19 cellular contexts compared by ENCODE assay signal in genomic region chr1:231385118-231385748, GRCh38. TPM values are rescaled to one million over a fixed set of nuclear protein-coding genes. Genes with fewer than 3 reads are reported as not detected.
DNase-seq lines count a peak whose midpoint lies in the region; ATAC-seq and TF ChIP-seq lines count a peak whose summit lies in the region.
"Had no signal": no experiment of that assay in that cellular context is flagged by ENCODE, and none has a peak within 500 bp of the region (broad histone marks: within the 10 kb centered on the region; RNA-seq: fewer than 3 reads in every experiment).

No MANE protein-coding gene starts in this region.

- POLR2A ChIA-PET in HEK293 (lab: Yijun Ruan, JAX), result interaction anchor here (1.7 kb wide), 1 partner anchor 35 kb away, joined by 3 read pairs; no protein-coding TSS in a partner anchor
- POLR2A ChIA-PET in CD8-positive, alpha-beta T cell (lab: Charles Lee), result no interaction called here

- no peak overlapping the region for H3K4me3 Mint-ChIP-seq in CD8-positive, alpha-beta T cell
- H3K4me3 Mint-ChIP-seq: activated CD4-positive, alpha-beta T cell treated with anti-CD3 and anti-CD28 coated beads, Interleukin-2, amount 10 ng/mL, durations not matched to agents 24 days and 14 days; activated T-helper 1 cell treated with anti-CD3 and anti-CD28 coated beads, Interleukin-12 subunit alpha, Interleukin-12 subunit beta, Interleukin-2, Interleukin-4 antibody, amounts not matched to agents 30 ng/mL and 10 ng/mL and 1 ng/mL, durations not matched to agents 14 hours and 24 hours and 36 hours had no signal

- H3K9me3 Mint-ChIP-seq in CD8-positive, alpha-beta T cell, result no peaks in the 10 kb centered on the region
- H3K9me3 Mint-ChIP-seq: activated CD4-positive, alpha-beta T cell treated with anti-CD3 and anti-CD28 coated beads, Interleukin-2, amount 10 ng/mL, durations not matched to agents 24 days and 14 days; activated naive CD4-positive, alpha-beta T cell treated with anti-CD3 and anti-CD28 coated beads, Interleukin-2, amount 50 U/mL, for 72 hours; activated T-helper 1 cell treated with anti-CD3 and anti-CD28 coated beads, Interleukin-12 subunit alpha, Interleukin-12 subunit beta, Interleukin-2, Interleukin-4 antibody, amounts not matched to agents 30 ng/mL and 10 ng/mL and 1 ng/mL, durations not matched to agents 14 hours and 24 hours and 36 hours had no signal

- H3K9me3 ChIP-seq in HEK293 (ENCODE audit: control insufficient read depth, insufficient read depth, low read depth, low read length) (no peaks in the 10 kb centered on the region), body of pancreas (no peaks in the 10 kb centered on the region), left lung (no peaks in the 10 kb centered on the region)
- no peaks in the 10 kb centered on the region for H3K9me3 ChIP-seq in CD8-positive, alpha-beta T cell (ENCODE audit: low read length)
- H3K9me3 ChIP-seq: ascending aorta had no signal

- H3K4me3 ChIP-seq in HEK293 (ENCODE audit: low read depth, low read length) (no peak overlapping the region), body of pancreas (no peak overlapping the region), left lung (no peak overlapping the region)
- H3K4me3 ChIP-seq in CD8-positive, alpha-beta T cell (ENCODE audit: low read depth, low read length), result no peak overlapping the region
- H3K4me3 ChIP-seq: ascending aorta had no signal

- CTCF ChIA-PET in HEK293 (lab: Yijun Ruan, JAX), result interaction anchor here (0.6 to 0.9 kb wide), 2 partner anchors 28 to 299 kb away, joined by 3 read pairs; no protein-coding TSS in a partner anchor
- CTCF ChIA-PET in CD8-positive, alpha-beta T cell (lab: Charles Lee), result no interaction called here

- intact Hi-C loops in body of pancreas (cut with DNase I), result no loop called here
- intact Hi-C loops in left lung (cut with DNase I), result no loop called here
- intact Hi-C loops in CD8-positive, alpha-beta T cell (cut with DNase I, micrococcal nuclease), result no loop called here

- 58 to 64% methylated on average over 3 of the region's 3 CpGs for WGBS in body of pancreas, 2 donors

- no peak overlapping the region for H3K27ac ChIP-seq in HEK293 (ENCODE audit: extremely low read depth, low read depth, low read length)
- H3K27ac ChIP-seq in body of pancreas, result peak overlapping the region; percentile 9 to 67 (median 24)
- H3K27ac ChIP-seq in left lung, result no peak overlapping the region
- H3K27ac ChIP-seq in CD8-positive, alpha-beta T cell (ENCODE audit: low read depth, low read length), result no peak overlapping the region
- H3K27ac ChIP-seq: ascending aorta had no signal

- peaks cover 38% of the 10 kb centered on the region for H3K4me1 Mint-ChIP-seq in CD8-positive, alpha-beta T cell (ENCODE audit: low read depth)

- no peak for TF ChIP-seq POLR2A in body of pancreas (IDR thresholded peaks at IDR 0.05)

- no peaks in the 10 kb centered on the region for H3K4me1 ChIP-seq in HEK293 (ENCODE audit: control insufficient read depth, insufficient read depth, low read length)
- peaks cover 63% of the 10 kb centered on the region for H3K4me1 ChIP-seq in body of pancreas
- H3K4me1 ChIP-seq in left lung, result peaks cover 0 to 33% of the 10 kb centered on the region in 2 donors
- no peaks in the 10 kb centered on the region for H3K4me1 ChIP-seq in CD8-positive, alpha-beta T cell (ENCODE audit: insufficient read depth, low read length)

- H3K27me3 ChIP-seq in body of pancreas, result no peaks in the 10 kb centered on the region
- H3K27me3 ChIP-seq in left lung, result no peaks in the 10 kb centered on the region
- no peaks in the 10 kb centered on the region for H3K27me3 ChIP-seq in CD8-positive, alpha-beta T cell (ENCODE audit: insufficient read depth, low read length)
- H3K27me3 ChIP-seq: ascending aorta had no signal

- ATAC-seq in body of pancreas (peak; percentile 83), left lung (peak; percentile 70), HG03520 (IDR thresholded peaks at IDR 0.05; ENCODE audit: unreplicated experiment) (no peak)
- ATAC-seq in CD8-positive, alpha-beta T cell, result no peak
- ATAC-seq: activated naive CD4-positive, alpha-beta T cell treated with anti-CD3 and anti-CD28 coated beads, Interleukin-2, amount 50 U/mL, for 72 hours had no signal

- no peaks in the 10 kb centered on the region; a peak in 1 of 3 replicates for H3K36me3 ChIP-seq in HEK293 (ENCODE audit: control insufficient read depth in 2 of 2, insufficient read depth in 1 of 2, low read length in 2 of 2)
- no peaks in the 10 kb centered on the region for H3K36me3 ChIP-seq in body of pancreas (replicated peaks in 1 of 2; ENCODE audit: insufficient read depth in 1 of 2, low read depth in 2 of 2)
- H3K36me3 ChIP-seq in left lung, result no peaks in the 10 kb centered on the region
- no peaks in the 10 kb centered on the region for H3K36me3 ChIP-seq in CD8-positive, alpha-beta T cell (ENCODE audit: insufficient read depth, low read length)
- H3K36me3 ChIP-seq: ascending aorta had no signal

- H3K36me3 Mint-ChIP-seq in CD8-positive, alpha-beta T cell, result peaks cover 10% of the 10 kb centered on the region

- no peak for TF ChIP-seq CTCF in HEK293 (tag by site-specific recombination; IDR thresholded peaks at IDR 0.05)
- TF ChIP-seq CTCF in body of pancreas (IDR thresholded peaks at IDR 0.05), result no peak
- no peak for TF ChIP-seq CTCF in left lung (IDR thresholded peaks at IDR 0.05)
- TF ChIP-seq CTCF in CD8-positive, alpha-beta T cell (IDR thresholded peaks at IDR 0.05), result no peak

- DNase-seq in A172 (ENCODE audit: low spot score) (peak; percentile 24), body of pancreas (peak; percentile 30 to 74 (median 57)), left lung (no peak), AG08396 (ENCODE audit: low spot score) (no peak)
- no peak for DNase-seq in CD8-positive, alpha-beta T cell
- DNase-seq in activated CD4-positive, CD25-positive, alpha-beta regulatory T cell treated with anti-CD3 and anti-CD28 coated beads, Interleukin-2, amount 50 U/mL, for 72 hours, result no peak
- DNase-seq: activated CD4-positive, alpha-beta T cell treated with anti-CD3 and anti-CD28 coated beads, Interleukin-2, amount 10 ng/mL, durations not matched to agents 24 days and 14 days; COR-L47; glutamatergic neuron; MM.1S; NCI-H1436; NCI-H69; SIG-M5 had no signal

- no peaks in the 10 kb centered on the region for H3K27me3 Mint-ChIP-seq in CD8-positive, alpha-beta T cell (ENCODE audit: low read depth)
- H3K27me3 Mint-ChIP-seq: activated CD4-positive, alpha-beta T cell treated with anti-CD3 and anti-CD28 coated beads, Interleukin-2, amount 10 ng/mL, durations not matched to agents 24 days and 14 days; progenitor cell of endocrine pancreas had no signal

- H3K27ac Mint-ChIP-seq in CD8-positive, alpha-beta T cell, result no peak overlapping the region
- H3K27ac Mint-ChIP-seq: activated CD4-positive, alpha-beta T cell treated with anti-CD3 and anti-CD28 coated beads, Interleukin-2, amount 10 ng/mL, durations not matched to agents 24 days and 14 days; activated naive CD4-positive, alpha-beta T cell treated with anti-CD3 and anti-CD28 coated beads, Interleukin-2, amount 50 U/mL, for 72 hours; activated T-helper 1 cell treated with anti-CD3 and anti-CD28 coated beads, Interleukin-12 subunit alpha, Interleukin-12 subunit beta, Interleukin-2, Interleukin-4 antibody, amounts not matched to agents 30 ng/mL and 10 ng/mL and 1 ng/mL, durations not matched to agents 14 hours and 24 hours and 36 hours; progenitor cell of endocrine pancreas had no signal

TF ChIP-seq in HEK293, 187 proteins besides CTCF, POLR2A, EP300 and RAD21:
- TF ChIP-seq ZNF785 (tag by site-specific recombination; IDR thresholded peaks at IDR 0.05) (no peak), HIC1 (tag by site-specific recombination; IDR thresholded peaks at IDR 0.05) (0 out of 2 replicates have a peak, but pooled peaks have one; percentile 34), ZNF600 (tag by site-specific recombination; IDR thresholded peaks at IDR 0.05) (peak; percentile 74), ZEB2 (tag by site-specific recombination; IDR thresholded peaks at IDR 0.05) (0 out of 2 replicates have a peak, but pooled peaks have one; percentile 26), ZNF366 (tag by site-specific recombination; conservative IDR thresholded peaks at IDR 0.05) (0 out of 2 replicates have a peak, but pooled peaks have one; percentile 17)

RNA-seq across cellular contexts. Expression of gene EGLN1, which starts 36.9 kb away (rescaled TPM):
- 43.6 and 57.8 TPM in 2 replicates for total RNA-seq in A172 (2014; rRNA removed; shearing (Covaris generic))
- 10 to 100 TPM; 37.6 to 42.2 TPM for total RNA-seq in body of pancreas
- total RNA-seq in left lung, result 10 to 100 TPM; 19.4 to 25.2 TPM
- total RNA-seq in CD8-positive, alpha-beta T cell, result 10 to 100 TPM in 1 of 2 experiments, 1 to 10 TPM in 1; 8.5 to 12.2 TPM

RNA-seq across cellular contexts. Expression of gene SPRTN, which starts 47.1 kb away (rescaled TPM):
- total RNA-seq in A172 (2014; rRNA removed; shearing (Covaris generic)), result 34.4 and 41.7 TPM in 2 replicates
- 10 to 100 TPM; 10.9 to 11.2 TPM for total RNA-seq in body of pancreas
- total RNA-seq in left lung, result 10 to 100 TPM in 1 of 2 donors, 1 to 10 TPM in 1; 9.4 to 14.6 TPM
- total RNA-seq in CD8-positive, alpha-beta T cell, result 10 to 100 TPM; 30.1 to 31.8 TPM

RNA-seq across cellular contexts. Expression of gene EXOC8, which starts 47.6 kb away (rescaled TPM):
- total RNA-seq in A172 (2014; rRNA removed; shearing (Covaris generic)), result 15.9 and 19.4 TPM in 2 replicates
- 10 to 100 TPM; 10.6 to 12.9 TPM for total RNA-seq in body of pancreas
- total RNA-seq in left lung, result 10 to 100 TPM; 19.8 to 20.4 TPM
- total RNA-seq in CD8-positive, alpha-beta T cell, result 10 to 100 TPM; 28.8 to 28.9 TPM

Comparison
In these comparisons a context has a peak if more than half of its experiments do, and no peak if none do; other contexts are left out.
1. DNase-seq: peak in A172 (single experiment) and body of pancreas (4 of 4); none in left lung (0 of 2), AG08396 (single experiment), CD8-positive, alpha-beta T cell (0 of 7) and activated CD4-positive, CD25-positive, alpha-beta regulatory T cell treated with anti-CD3 and anti-CD28 coated beads, Interleukin-2, amount 50 U/mL, for 72 hours (single experiment).
2. H3K27ac ChIP-seq: peak in body of pancreas (4 of 4); none in HEK293 (single experiment), left lung (0 of 2) and CD8-positive, alpha-beta T cell (single experiment).
3. ATAC-seq: peak in body of pancreas (single experiment) and left lung (single experiment); none in CD8-positive, alpha-beta T cell (single experiment) and HG03520 (single experiment).